ENCODE assay signal across 1 cellular context in the genomic region with DNA sequence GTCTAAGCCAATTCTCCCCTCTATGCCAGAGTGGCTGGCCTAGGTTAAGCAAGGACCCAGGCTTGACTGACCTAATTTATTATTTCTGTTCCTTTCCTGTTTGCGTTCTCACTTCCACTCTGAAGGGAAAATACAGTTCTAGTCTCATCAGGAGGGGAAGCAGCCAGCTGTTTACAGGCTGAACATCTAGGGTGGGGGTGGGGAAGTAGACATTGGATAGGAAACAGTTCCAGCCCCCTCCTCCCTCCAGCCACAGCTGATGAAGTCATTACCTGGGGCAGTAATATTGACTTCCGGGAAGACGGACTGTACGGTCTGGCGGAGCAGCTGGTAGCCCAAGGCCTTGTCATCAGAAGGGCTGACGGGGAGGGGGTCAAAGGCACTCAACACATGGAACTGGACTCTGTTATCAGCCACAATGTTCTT.
TF ChIP-seq lines count a peak whose summit lies in the region.

No MANE protein-coding gene starts in this region.

TF ChIP-seq in K562, 482 proteins besides CTCF, POLR2A, EP300 and RAD21 (continued from another document):
- TF ChIP-seq, protein P1, sequence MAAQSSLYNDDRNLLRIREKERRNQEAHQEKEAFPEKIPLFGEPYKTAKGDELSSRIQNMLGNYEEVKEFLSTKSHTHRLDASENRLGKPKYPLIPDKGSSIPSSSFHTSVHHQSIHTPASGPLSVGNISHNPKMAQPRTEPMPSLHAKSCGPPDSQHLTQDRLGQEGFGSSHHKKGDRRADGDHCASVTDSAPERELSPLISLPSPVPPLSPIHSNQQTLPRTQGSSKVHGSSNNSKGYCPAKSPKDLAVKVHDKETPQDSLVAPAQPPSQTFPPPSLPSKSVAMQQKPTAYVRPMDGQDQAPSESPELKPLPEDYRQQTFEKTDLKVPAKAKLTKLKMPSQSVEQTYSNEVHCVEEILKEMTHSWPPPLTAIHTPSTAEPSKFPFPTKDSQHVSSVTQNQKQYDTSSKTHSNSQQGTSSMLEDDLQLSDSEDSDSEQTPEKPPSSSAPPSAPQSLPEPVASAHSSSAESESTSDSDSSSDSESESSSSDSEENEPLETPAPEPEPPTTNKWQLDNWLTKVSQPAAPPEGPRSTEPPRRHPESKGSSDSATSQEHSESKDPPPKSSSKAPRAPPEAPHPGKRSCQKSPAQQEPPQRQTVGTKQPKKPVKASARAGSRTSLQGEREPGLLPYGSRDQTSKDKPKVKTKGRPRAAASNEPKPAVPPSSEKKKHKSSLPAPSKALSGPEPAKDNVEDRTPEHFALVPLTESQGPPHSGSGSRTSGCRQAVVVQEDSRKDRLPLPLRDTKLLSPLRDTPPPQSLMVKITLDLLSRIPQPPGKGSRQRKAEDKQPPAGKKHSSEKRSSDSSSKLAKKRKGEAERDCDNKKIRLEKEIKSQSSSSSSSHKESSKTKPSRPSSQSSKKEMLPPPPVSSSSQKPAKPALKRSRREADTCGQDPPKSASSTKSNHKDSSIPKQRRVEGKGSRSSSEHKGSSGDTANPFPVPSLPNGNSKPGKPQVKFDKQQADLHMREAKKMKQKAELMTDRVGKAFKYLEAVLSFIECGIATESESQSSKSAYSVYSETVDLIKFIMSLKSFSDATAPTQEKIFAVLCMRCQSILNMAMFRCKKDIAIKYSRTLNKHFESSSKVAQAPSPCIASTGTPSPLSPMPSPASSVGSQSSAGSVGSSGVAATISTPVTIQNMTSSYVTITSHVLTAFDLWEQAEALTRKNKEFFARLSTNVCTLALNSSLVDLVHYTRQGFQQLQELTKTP (IDR thresholded peaks at IDR 0.05; ENCODE audit: low read depth in 1 of 2, partially characterized antibody in 2 of 2), result no peak
- TF ChIP-seq HNRNPUL1 (IDR thresholded peaks at IDR 0.05; ENCODE audit: low read length), result no peak
- TF ChIP-seq EWSR1 (IDR thresholded peaks at IDR 0.05; ENCODE audit: borderline replicate concordance, low read depth, partially characterized antibody), result no peak
- no peak for TF ChIP-seq ZNF76 (CRISPR knock-in tag; IDR thresholded peaks at IDR 0.05; ENCODE audit: borderline replicate concordance)
